In the genomic region with DNA sequence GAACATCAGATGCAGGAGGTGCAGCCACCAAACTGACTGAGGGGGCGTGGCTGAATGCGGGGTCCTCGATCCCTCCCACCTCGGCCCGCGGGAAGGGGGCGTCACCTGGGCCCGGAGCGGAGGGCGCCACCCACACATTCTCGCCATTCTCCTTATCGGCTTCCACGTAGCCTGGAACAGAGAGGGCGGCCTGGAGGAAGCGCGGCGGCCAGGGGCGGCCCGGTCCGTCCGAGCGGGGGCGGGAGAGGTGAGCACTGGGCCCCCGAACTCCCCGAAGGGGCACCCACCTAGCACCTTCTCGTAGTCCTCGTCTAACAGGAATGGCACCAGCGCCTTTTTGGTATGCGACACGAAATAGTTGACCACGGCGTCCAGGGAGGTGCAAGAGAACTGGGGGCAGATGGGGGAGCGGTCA, we compare ENCODE assay signal across 9 cellular contexts. TPM values are rescaled to one million over a fixed set of nuclear protein-coding genes. Genes with fewer than 3 reads are reported as not detected.
DNase-seq lines count a peak whose midpoint lies in the region; ATAC-seq and TF ChIP-seq lines count a peak whose summit lies in the region.
"Had no signal": no experiment of that assay in that cellular context is flagged by ENCODE, and none has a peak within 500 bp of the region (broad histone marks: within the 10 kb centered on the region; RNA-seq: fewer than 3 reads in every experiment).

No MANE protein-coding gene starts in this region.

- CTCF ChIA-PET in BJ (lab: Yijun Ruan, JAX), result no interaction called here

- ATAC-seq in GM19351 (IDR thresholded peaks at IDR 0.05; ENCODE audit: unreplicated experiment), result no peak
- ATAC-seq in GM18505 (IDR thresholded peaks at IDR 0.05; ENCODE audit: unreplicated experiment), result no peak

- H3K27me3 ChIP-seq in BJ (ENCODE audit: control insufficient read depth, insufficient read depth, low read length) (no peaks in the 10 kb centered on the region), HUES48 (ENCODE audit: control insufficient read depth, insufficient read depth, low read length) (no peaks in the 10 kb centered on the region)

- H3K4me1 ChIP-seq in HUES48 (ENCODE audit: control insufficient read depth, insufficient read depth, low read length), result no peaks in the 10 kb centered on the region
- peaks cover 2% of the 10 kb centered on the region for H3K4me1 ChIP-seq in mesodermal cell (ENCODE audit: control insufficient read depth, insufficient read depth, low read length, poor library complexity, severe bottlenecking)

- H3K4me3 ChIP-seq in BJ (ENCODE audit: low read depth, low read length), result 0 out of 2 replicates have a peak overlapping the region, but pooled peaks have one; percentile 1
- peak overlapping the region; percentile 62 for H3K4me3 ChIP-seq in HUES48 (ENCODE audit: low read depth, low read length)
- H3K4me3 ChIP-seq in mesodermal cell (ENCODE audit: extremely low read depth, insufficient read depth, low read length, poor library complexity, severe bottlenecking), result peak overlapping the region; percentile 18

- H3K9me3 ChIP-seq in HUES48 (ENCODE audit: control insufficient read depth, insufficient read depth, low read length), result no peaks in the 10 kb centered on the region
- no peaks in the 10 kb centered on the region for H3K9me3 ChIP-seq in mesodermal cell (ENCODE audit: control insufficient read depth, low read length)

- peak overlapping the region; percentile 87 to 93 (median 89) for H3K4me3 Mint-ChIP-seq in brain

- POLR2A ChIA-PET in BJ (lab: Charles Lee), result no interaction called here

- peak overlapping the region; percentile 54 for H3K27ac ChIP-seq in HUES48 (ENCODE audit: low read depth, low read length)
- H3K27ac ChIP-seq in mesodermal cell (ENCODE audit: low read depth, low read length, severe bottlenecking), result no peak overlapping the region

- peaks cover 24% of the 10 kb centered on the region for H3K36me3 Mint-ChIP-seq in brain

- no peaks in the 10 kb centered on the region; the same call in 1 of the 2 replicates for H3K36me3 ChIP-seq in BJ (ENCODE audit: control insufficient read depth, insufficient read depth, low read length)
- H3K36me3 ChIP-seq in HUES48 (ENCODE audit: control insufficient read depth, insufficient read depth, low read length), result no peaks in the 10 kb centered on the region; the same call in 1 of the 2 replicates
- H3K36me3 ChIP-seq in mesodermal cell (ENCODE audit: control insufficient read depth, insufficient read depth, low read length), result no peaks in the 10 kb centered on the region

- no peak for TF ChIP-seq POLR2A in GM18505 (IDR thresholded peaks at IDR 0.05; ENCODE audit: borderline replicate concordance, extremely low read depth, insufficient read depth, insufficient read length)

- 8 to 21% methylated on average over 24 to 28 of the region's 33 CpGs for WGBS in mesodermal cell (ENCODE audit: insufficient coverage in 2 of 2), 2 experiments

- peak overlapping the region; percentile 50; the same call in 1 of the 2 replicates for H3K9ac ChIP-seq in HUES48 (ENCODE audit: low read depth, low read length)

- peaks cover 23% of the 10 kb centered on the region for H3K4me1 Mint-ChIP-seq in brain

- H3K27ac Mint-ChIP-seq in brain, result peak overlapping the region in 1 of 5 experiments; percentile 90

- TF ChIP-seq CTCF in BJ (IDR thresholded peaks at IDR 0.05; ENCODE audit: insufficient read depth, low read depth, low read length) (no peak), brain (conservative IDR thresholded peaks at IDR 0.05) (no peak)

- peaks cover 0 to 5% (median 0%) of the 10 kb centered on the region in 5 experiments for H3K9me3 Mint-ChIP-seq in brain

- DNase-seq in BJ (ENCODE audit: low read depth), result no peak
- DNase-seq in middle frontal gyrus (ENCODE audit: extremely low spot score, low spot score), result no peak
- no peak for DNase-seq in SIG-M5 (lab: John Stamatoyannopoulos, UW)
- DNase-seq: GDM1 had no signal

- peaks cover 15% of the 10 kb centered on the region for H3K27me3 Mint-ChIP-seq in brain

RNA-seq across cellular contexts. Expression of a gene that starts 11.8 kb away (rescaled TPM):
- polyA plus RNA-seq in BJ (2011; rRNA removed) (5.6 and 7.8 TPM in 2 replicates), brain (ENCODE audit: insufficient read depth, low read depth, low replicate concordance) (25.7 TPM)
- 1.7 and 4.6 TPM in 2 replicates for polyA minus RNA-seq in BJ (2011; rRNA and poly(A)+ RNA removed)
- 15.7 TPM for polyA plus RNA-seq in mesodermal cell (2013, experiment 1 of 2)
- polyA plus RNA-seq in mesodermal cell (2013, experiment 2 of 2), result 12.8 TPM

RNA-seq across cellular contexts. Expression of a gene that starts 16.5 kb away (rescaled TPM):
- polyA plus RNA-seq in BJ (2011; rRNA removed), result 4.9 and 5.3 TPM in 2 replicates
- polyA minus RNA-seq in BJ (2011; rRNA and poly(A)+ RNA removed), result 4.7 and 5.8 TPM in 2 replicates
- 73.2 TPM for polyA plus RNA-seq in brain (ENCODE audit: insufficient read depth, low read depth, low replicate concordance)
- 18.6 TPM for polyA plus RNA-seq in mesodermal cell (2013, experiment 1 of 2)
- polyA plus RNA-seq in mesodermal cell (2013, experiment 2 of 2), result 16.3 TPM

RNA-seq across cellular contexts. Expression of a gene that starts 22.4 kb away (rescaled TPM):
- polyA plus RNA-seq in BJ (2011; rRNA removed) (3.9 and 11.9 TPM in 2 replicates), brain (ENCODE audit: insufficient read depth, low read depth, low replicate concordance) (106 TPM)
- 6.0 and 6.2 TPM in 2 replicates for polyA minus RNA-seq in BJ (2011; rRNA and poly(A)+ RNA removed)
- 45.7 TPM for polyA plus RNA-seq in mesodermal cell (2013, experiment 1 of 2)
- 36.6 TPM for polyA plus RNA-seq in mesodermal cell (2013, experiment 2 of 2)

RNA-seq across cellular contexts. Expression of a gene that starts 24.7 kb away (rescaled TPM):
- polyA plus RNA-seq in BJ (2011; rRNA removed) (not detected in 2 replicates), brain (ENCODE audit: insufficient read depth, low read depth, low replicate concordance) (2.9 TPM)
- polyA minus RNA-seq in BJ (2011; rRNA and poly(A)+ RNA removed), result not detected in 2 replicates
- polyA plus RNA-seq in mesodermal cell (2013, experiment 1 of 2), result 0.88 TPM
- polyA plus RNA-seq in mesodermal cell (2013, experiment 2 of 2), result 1.4 TPM

RNA-seq across cellular contexts. Expression of a gene that starts 47.8 kb away (rescaled TPM):
- polyA plus RNA-seq in BJ (2011; rRNA removed) (not detected in 2 replicates), brain (ENCODE audit: insufficient read depth, low read depth, low replicate concordance) (207 TPM)
- polyA minus RNA-seq in BJ (2011; rRNA and poly(A)+ RNA removed), result not detected in 2 replicates
- 9.8 TPM for polyA plus RNA-seq in mesodermal cell (2013, experiment 1 of 2)
- 8.7 TPM for polyA plus RNA-seq in mesodermal cell (2013, experiment 2 of 2)

Comparison
In these comparisons a context has a peak if more than half of its experiments do, and no peak if none do; other contexts are left out.
1. H3K4me3 ChIP-seq: peak in every context shown above with its lines; median percentile 62 in HUES48; 18 in mesodermal cell; 1 in BJ.
2. RNA of a gene that starts 16.5 kb away (polyA plus RNA-seq): 73.2 TPM in brain (single experiment); 4.9 to 5.3 TPM in BJ; every median in the first group is over 10 times any median in the second.